In the genomic region with DNA sequence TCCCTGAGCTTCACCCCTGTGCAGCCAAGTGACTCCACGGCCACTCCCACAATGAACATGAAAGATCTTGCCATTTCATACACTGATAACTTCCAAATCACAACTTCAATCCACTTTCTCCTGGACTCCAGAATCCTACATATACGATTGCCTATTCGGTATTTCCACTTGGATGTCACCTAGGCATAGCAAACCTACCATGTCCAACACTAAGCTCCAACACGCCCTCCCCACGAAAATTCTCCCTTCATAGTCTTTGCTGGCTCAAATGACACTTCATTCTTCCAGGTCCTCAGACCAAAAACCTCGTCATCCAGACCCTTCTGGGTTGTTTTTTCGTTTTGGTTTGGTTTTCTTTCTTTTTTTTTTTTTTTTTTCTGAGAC, we compare ENCODE assay signal across 8 cellular contexts. TPM values are rescaled to one million over a fixed set of nuclear protein-coding genes. Genes with fewer than 3 reads are reported as not detected.
DNase-seq lines count a peak whose midpoint lies in the region; ATAC-seq and TF ChIP-seq lines count a peak whose summit lies in the region.

No MANE protein-coding gene starts in this region.

- peak overlapping the region; percentile 95 for H3K27ac Mint-ChIP-seq in mesothelial cell of epicardium

- no peak for ATAC-seq in heart left ventricle
- no peak for ATAC-seq in HG02870 (IDR thresholded peaks at IDR 0.05; ENCODE audit: unreplicated experiment)
- ATAC-seq in HG03432 (IDR thresholded peaks at IDR 0.05; ENCODE audit: unreplicated experiment) = no peak

- no peaks in the 10 kb centered on the region for H3K9me3 Mint-ChIP-seq in mesothelial cell of epicardium

- H3K36me3 ChIP-seq in heart left ventricle (no peaks in the 10 kb centered on the region), mammary epithelial cell (ENCODE audit: insufficient read depth, low read length) (no peaks in the 10 kb centered on the region), vagina (no peaks in the 10 kb centered on the region)

- CTCF ChIA-PET in mammary epithelial cell (lab: Charles Lee; ENCODE audit: low non-redundant PET) = interaction anchor here (0.6 to 0.8 kb wide), 4 partner anchors 16 to 113 kb away, joined by 3 to 7 read pairs (median 3); partner anchors contain the start of genes C17orf107 and PLD2

- dilution Hi-C loops in mammary epithelial cell (cut with HindIII; ENCODE audit: low sequenced_read_pairs) = no loop called here

- peak overlapping the region; percentile 90 to 99 (median 96) for H3K27ac ChIP-seq in heart left ventricle
- H3K27ac ChIP-seq in mammary epithelial cell (ENCODE audit: insufficient read depth, low read depth, low read length) = peak overlapping the region; percentile 69
- peak overlapping the region; percentile 88 for H3K27ac ChIP-seq in vagina

- no peak for DNase-seq in heart left ventricle
- DNase-seq in cardiac septum (ENCODE audit: low spot score) = no peak
- DNase-seq in mammary epithelial cell = no peak
- DNase-seq in mesothelial cell of epicardium (ENCODE audit: low spot score in 2 of 2, unreplicated experiment in 2 of 2) = no peak
- DNase-seq in vagina (ENCODE audit: extremely low spot score in 2 of 2) = no peak
- DNase-seq in germinal center (ENCODE audit: low spot score) = no peak

- H4K20me1 ChIP-seq in mammary epithelial cell (ENCODE audit: insufficient read depth, low read length) = no peaks in the 10 kb centered on the region

- H3K4me1 ChIP-seq in heart left ventricle (peaks cover 0 to 45% (median 31%) of the 10 kb centered on the region in 12 donors), mammary epithelial cell (ENCODE audit: insufficient read depth, low read length) (peaks cover 25% of the 10 kb centered on the region), vagina (peaks cover 42% of the 10 kb centered on the region)

- peak overlapping the region; percentile 93 for H2AFZ ChIP-seq in mammary epithelial cell (ENCODE audit: low read depth, low read length)

- 37 to 62% (median 52%) methylated on average over 7 of the region's 7 CpGs for WGBS in heart left ventricle, 4 donors
- WGBS in mammary epithelial cell (ENCODE audit: low coverage, missing lambda C conversion rate) = 42% methylated on average over 7 of the region's 7 CpGs

- no peak for TF ChIP-seq POLR2A in heart left ventricle (IDR thresholded peaks at IDR 0.05)
- TF ChIP-seq POLR2A in vagina (IDR thresholded peaks at IDR 0.05) = no peak

- intact Hi-C loops in heart left ventricle (cut with DNase I) (loop anchor here in 4 of 10 donors (1.0 to 5.0 kb wide), 4 partner anchors 43 to 99 kb away; partner anchors contain the start of genes MED11 (in 1 of the 4) and MINK1 (in 1 of the 4)), cardiac septum (cut with DNase I) (loop anchor here (1.0 to 2.0 kb wide), 2 partner anchors 43 to 68 kb away; partner anchors contain the start of gene MINK1), mammary epithelial cell (cut with micrococcal nuclease) (loop anchor here (1.0 to 10.0 kb wide), 9 partner anchors 16 to 272 kb away; partner anchors contain the start of genes CHRNE, GGT6, MED11 and MINK1), vagina (cut with DNase I) (no loop called here)

- peaks cover 19% of the 10 kb centered on the region for H3K27me3 Mint-ChIP-seq in mesothelial cell of epicardium (ENCODE audit: low read depth)

- H3K4me2 ChIP-seq in mammary epithelial cell (ENCODE audit: insufficient read depth, low read depth, low read length) = peak overlapping the region; percentile 99

- in situ Hi-C loops in mammary epithelial cell (cut with MboI; ENCODE audit: low sequenced_read_pairs in 2 of 2) = no loop called here

- no peaks in the 10 kb centered on the region for H3K36me3 Mint-ChIP-seq in mesothelial cell of epicardium

- peaks cover 19% of the 10 kb centered on the region for H3K4me1 Mint-ChIP-seq in mesothelial cell of epicardium

- no peak overlapping the region for H3K9ac ChIP-seq in mammary epithelial cell (ENCODE audit: insufficient read depth, low read length)

- peaks cover 0 to 9% (median 3%) of the 10 kb centered on the region in 9 donors for H3K27me3 ChIP-seq in heart left ventricle
- no peaks in the 10 kb centered on the region for H3K27me3 ChIP-seq in mammary epithelial cell (ENCODE audit: insufficient read depth, low read length)
- H3K27me3 ChIP-seq in vagina = no peaks in the 10 kb centered on the region

- H3K4me3 Mint-ChIP-seq in mesothelial cell of epicardium = peak overlapping the region; percentile 83

- no peaks in the 10 kb centered on the region for H3K9me3 ChIP-seq in heart left ventricle
- H3K9me3 ChIP-seq in mammary epithelial cell (replicated peaks; ENCODE audit: insufficient read depth, low read length) = no peaks in the 10 kb centered on the region
- no peaks in the 10 kb centered on the region for H3K9me3 ChIP-seq in vagina

- H3K79me2 ChIP-seq in mammary epithelial cell (ENCODE audit: insufficient read depth, low read length) = peaks cover 7% of the 10 kb centered on the region

- TF ChIP-seq CTCF in heart left ventricle (IDR thresholded peaks at IDR 0.05) = no peak
- TF ChIP-seq CTCF in mammary epithelial cell (conservative IDR thresholded peaks at IDR 0.05 in 1 of 2, IDR thresholded peaks at IDR 0.05 in 1 of 2; ENCODE audit: extremely low read depth in 1 of 2, insufficient read depth in 1 of 2, low read depth in 1 of 2, low read length in 2 of 2) = no peak
- no peak for TF ChIP-seq CTCF in mesothelial cell of epicardium (IDR thresholded peaks at IDR 0.05; ENCODE audit: unreplicated experiment)
- no peak for TF ChIP-seq CTCF in vagina (IDR thresholded peaks at IDR 0.05)

- H3K4me3 ChIP-seq in heart left ventricle (peak overlapping the region; percentile 49 to 95 (median 72)), mammary epithelial cell (replicated peaks in 1 of 3; ENCODE audit: insufficient read depth in 1 of 3, low read depth in 2 of 3, low read length in 3 of 3) (peak overlapping the region; percentile 63 to 80 (median 71)), vagina (peak overlapping the region; percentile 60 to 80)

- no TSS peak for BruUV-seq in mammary epithelial cell (replicated peaks; lab: Mats Ljungman, UMichigan)

RNA-seq across cellular contexts. Expression of gene GLTPD2, which starts 1.9 kb away (rescaled TPM):
- total RNA-seq in heart left ventricle (not detected), cardiac septum (not detected), mammary epithelial cell (not detected), mesothelial cell of epicardium (0.22 TPM in 1 of 3 replicates, not detected in the others), vagina (not detected)
- polyA plus RNA-seq in heart left ventricle (not detected), mammary epithelial cell (not detected)
- not detected for polyA minus RNA-seq in mammary epithelial cell

RNA-seq across cellular contexts. Expression of gene VMO1, which starts 4.5 kb away (rescaled TPM):
- total RNA-seq in heart left ventricle = 1 to 10 TPM in 4 of 9 donors, under 1 TPM in 2, not detected in 3; 0.48 to 1.9 (median 1.1) TPM
- 1 to 10 TPM in 1 of 2 donors, not detected in 1; 1.4 TPM for polyA plus RNA-seq in heart left ventricle
- 0.97 TPM for total RNA-seq in cardiac septum
- under 1 TPM; 0.17 to 0.87 TPM for total RNA-seq in mammary epithelial cell
- polyA plus RNA-seq in mammary epithelial cell = 0.20 TPM
- polyA minus RNA-seq in mammary epithelial cell = not detected
- 2.3 to 2.6 TPM (median 2.5 TPM) in 3 replicates for total RNA-seq in mesothelial cell of epicardium
- 12.5 TPM for total RNA-seq in vagina

RNA-seq across cellular contexts. Expression of gene PSMB6, which starts 5.3 kb away (rescaled TPM):
- total RNA-seq in heart left ventricle = 100 to 1,000 TPM; 143 to 320 (median 182) TPM
- polyA plus RNA-seq in heart left ventricle = 100 to 1,000 TPM; 263 to 320 TPM
- 147 TPM for total RNA-seq in cardiac septum
- 100 to 1,000 TPM; 104 to 144 TPM for total RNA-seq in mammary epithelial cell
- polyA plus RNA-seq in mammary epithelial cell = 277 TPM
- 140 TPM for polyA minus RNA-seq in mammary epithelial cell
- total RNA-seq in mesothelial cell of epicardium = 98.2 to 102 TPM (median 102 TPM) in 3 replicates
- total RNA-seq in vagina = 110 TPM

RNA-seq across cellular contexts. Expression of gene PLD2, which starts 16.3 kb away (rescaled TPM):
- total RNA-seq in heart left ventricle (10 to 100 TPM in 2 of 9 donors, 1 to 10 TPM in 7; 5.5 to 17.9 (median 8.5) TPM), cardiac septum (9.5 TPM), mammary epithelial cell (10 to 100 TPM; 22.2 to 42.9 TPM), mesothelial cell of epicardium (77.3 to 83.6 TPM (median 82.5 TPM) in 3 replicates), vagina (63.6 TPM)
- polyA plus RNA-seq in heart left ventricle (1 to 10 TPM; 5.3 to 8.6 TPM), mammary epithelial cell (24.2 TPM)
- polyA minus RNA-seq in mammary epithelial cell = 26.6 TPM
